Comparison of ENCODE assay signal across 19 cellular contexts in the genomic region with DNA sequence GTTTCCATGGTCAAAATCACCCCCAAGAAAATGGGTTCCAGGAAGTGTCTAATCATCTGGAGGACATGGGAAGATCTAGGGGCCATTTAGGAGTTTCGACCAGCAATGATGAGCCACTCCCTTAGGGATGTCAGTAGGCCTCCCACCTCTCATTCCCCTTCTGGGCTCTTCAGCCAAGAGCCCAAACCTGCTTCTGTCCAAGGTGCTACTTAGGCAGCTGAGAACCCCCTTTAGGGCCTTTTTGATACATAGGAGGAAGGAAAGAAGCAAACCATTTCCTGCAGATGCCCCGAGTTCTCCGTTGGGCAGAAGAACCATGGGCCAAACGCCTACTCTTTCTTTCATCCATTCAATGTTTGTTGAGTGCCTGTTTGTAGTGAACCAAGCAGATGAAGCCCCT.
A peak's percentile ranks its signal among the peaks of the same experiment; 100 is the strongest.
DNase-seq lines count a peak whose midpoint lies in the region; ATAC-seq, FAIRE-seq and TF ChIP-seq lines count a peak whose summit lies in the region.
"Had no signal": no experiment of that assay in that cellular context is flagged by ENCODE, and none has a peak within 500 bp of the region (broad histone marks: within the 10 kb centered on the region; RNA-seq: fewer than 3 reads in every experiment).

No MANE protein-coding gene starts in this region.

- TF ChIP-seq POLR2A in A549 (IDR thresholded peaks at IDR 0.05; ENCODE audit: low read length) (no peak), GM12878 (IDR thresholded peaks at IDR 0.05; ENCODE audit: low read depth, low read length) (no peak), heart left ventricle (IDR thresholded peaks at IDR 0.05) (no peak)

- TF ChIP-seq RAD21 in A549 (conservative IDR thresholded peaks at IDR 0.05 in 1 of 2, IDR thresholded peaks at IDR 0.05 in 1 of 2) (no peak), GM12878 (IDR thresholded peaks at IDR 0.05; ENCODE audit: insufficient read depth, low read depth, low read length) (no peak)

- SMC1A ChIA-PET in GM12878 (lab: Charles Lee; ENCODE audit: uncharacterized antibody, unreplicated experiment), result no interaction called here

- H3K4me1 Mint-ChIP-seq in GM23338, result peaks cover 26% of the 10 kb centered on the region
- H3K4me1 Mint-ChIP-seq: B cell; CD4-positive, CD25-positive, alpha-beta regulatory T cell had no signal

- H3K9ac ChIP-seq in GM12878 (ENCODE audit: control insufficient read depth, insufficient read depth, low read length) (no peak overlapping the region), mesendoderm (ENCODE audit: low read length) (no peak overlapping the region)
- H3K9ac ChIP-seq: BLaER1 had no signal

- no peaks in the 10 kb centered on the region for H3K27me3 Mint-ChIP-seq in GM23338 (ENCODE audit: insufficient read depth, low read depth, poor library complexity)

- H3K18ac ChIP-seq in mesendoderm (ENCODE audit: low read length), result no peak overlapping the region

- DNase-seq in A549 (ENCODE audit: low read depth in 1 of 2, low spot score in 1 of 2), result no peak
- DNase-seq in GM23338 (ENCODE audit: low spot score), result no peak
- no peak for DNase-seq in GM12878 (ENCODE audit: low read depth, low spot score)
- peak; percentile 18 for DNase-seq in mesendoderm
- DNase-seq in heart left ventricle, result no peak
- no peak for DNase-seq in T1000 (lab: John Stamatoyannopoulos, UW)
- DNase-seq: Caco-2; CD4-positive, CD25-positive, alpha-beta regulatory T cell; CD8-positive, alpha-beta T cell; DMS153; DND-41; H7; HCEC 1CT had no signal

- no TSS peak for BruUV-seq in GM12878 (replicated peaks; lab: Mats Ljungman, UMichigan)

- no peak overlapping the region for H2BK5ac ChIP-seq in mesendoderm (ENCODE audit: low read length)

- H3K27ac ChIP-seq in A549, result no peak overlapping the region
- H3K27ac ChIP-seq in GM23338 (ENCODE audit: low read depth), result no peak overlapping the region
- no peak overlapping the region for H3K27ac ChIP-seq in GM12878 (ENCODE audit: control insufficient read depth, insufficient read depth)
- H3K27ac ChIP-seq in mesendoderm (ENCODE audit: low read depth, low read length), result no peak overlapping the region
- no peak overlapping the region for H3K27ac ChIP-seq in heart left ventricle
- H3K27ac ChIP-seq: BLaER1, C4-2B had no signal

- peaks cover 25% of the 10 kb centered on the region; the same call in 1 of the 2 replicates for H3K9me2 ChIP-seq in GM23338 (ENCODE audit: insufficient read depth)

- no peak overlapping the region for H3K27ac Mint-ChIP-seq in GM23338
- H3K27ac Mint-ChIP-seq: B cell; CD4-positive, CD25-positive, alpha-beta regulatory T cell; CD8-positive, alpha-beta T cell had no signal

- POLR2A ChIA-PET in A549 (lab: Yijun Ruan, JAX) (no interaction called here), GM12878 (lab: Charles Lee) (no interaction called here)

- no peak overlapping the region for H3K23ac ChIP-seq in mesendoderm (ENCODE audit: low read length)

- WGBS in A549 (ENCODE audit: missing lambda C conversion rate), result 2% methylated on average over 4 of the region's 4 CpGs
- 10% methylated on average over 4 of the region's 4 CpGs for WGBS in GM12878 (ENCODE audit: insufficient coverage, insufficient replicate concordance, low lambda C conversion rate, missing lambda C conversion rate)
- WGBS in mesendoderm (ENCODE audit: extremely low coverage, insufficient coverage, low lambda C conversion rate), result no CpG with 5 or more reads among the region's 4 CpGs
- WGBS in heart left ventricle, 4 donors, result 69 to 81% (median 79%) methylated on average over 4 of the region's 4 CpGs

- TF ChIP-seq EP300 in A549 (IDR thresholded peaks at IDR 0.05) (no peak), GM12878 (IDR thresholded peaks at IDR 0.05; ENCODE audit: borderline replicate concordance in 1 of 2, control insufficient read depth in 1 of 2, low read depth in 2 of 2, low read length in 2 of 2) (no peak)

- no peaks in the 10 kb centered on the region; the same call in 2 of the 3 replicates for H3K9me3 Mint-ChIP-seq in GM23338
- H3K9me3 Mint-ChIP-seq: CD4-positive, CD25-positive, alpha-beta regulatory T cell; CD8-positive, alpha-beta T cell had no signal

- FAIRE-seq in A549 (lab: Jason Lieb, UNC), result no peak
- FAIRE-seq in GM12878 (lab: Jason Lieb, UNC), result no peak
- FAIRE-seq: G401.6, H1 had no signal

- TF ChIP-seq CTCF in A549 (IDR thresholded peaks at IDR 0.05) (no peak), GM23338 (conservative IDR thresholded peaks at IDR 0.05; ENCODE audit: low read depth in 2 of 2) (no peak), GM12878 (IDR thresholded peaks at IDR 0.05 in 2 of 3, conservative IDR thresholded peaks at IDR 0.05 in 1 of 3; ENCODE audit: control insufficient read depth in 2 of 3, extremely low read depth in 1 of 3, insufficient read depth in 1 of 3, low read depth in 3 of 3, low read length in 3 of 3) (no peak), heart left ventricle (IDR thresholded peaks at IDR 0.05) (no peak)

- no peaks in the 10 kb centered on the region; the same call in 2 of the 3 replicates for H3K36me3 Mint-ChIP-seq in GM23338 (ENCODE audit: low read depth)
- H3K36me3 Mint-ChIP-seq: CD4-positive, CD25-positive, alpha-beta regulatory T cell; CD8-positive, alpha-beta T cell had no signal

- intact Hi-C loops in GM12878 (cut with micrococcal nuclease; ENCODE audit: unreplicated experiment), result no loop called here
- intact Hi-C loops in heart left ventricle (cut with DNase I), result no loop called here

- H3K4me3 ChIP-seq in A549, result no peak overlapping the region
- no peak overlapping the region for H3K4me3 ChIP-seq in GM23338
- no peak overlapping the region for H3K4me3 ChIP-seq in GM12878
- no peak overlapping the region for H3K4me3 ChIP-seq in mesendoderm (ENCODE audit: low read length)
- H3K4me3 ChIP-seq in heart left ventricle, result no peak overlapping the region
- H3K4me3 ChIP-seq: BLaER1 had no signal

- no peak overlapping the region for H4K8ac ChIP-seq in mesendoderm (ENCODE audit: low read depth, low read length)

- no peaks in the 10 kb centered on the region for H3K79me1 ChIP-seq in mesendoderm (ENCODE audit: low read length)

- H3K4me3 Mint-ChIP-seq in GM23338, result no peak overlapping the region
- H3K4me3 Mint-ChIP-seq: B cell; CD4-positive, CD25-positive, alpha-beta regulatory T cell; CD8-positive, alpha-beta T cell had no signal

- RAD21 ChIA-PET in GM12878 (lab: Charles Lee; ENCODE audit: unreplicated experiment), result no interaction called here

- H2AFZ ChIP-seq in GM23338 (no peak overlapping the region), GM12878 (ENCODE audit: control insufficient read depth, low read depth, low read length) (no peak overlapping the region)

- no peak overlapping the region for H2BK15ac ChIP-seq in mesendoderm (replicated peaks; ENCODE audit: low read depth)

- H3K4me2 ChIP-seq in A549 (no peak overlapping the region), GM23338 (no peak overlapping the region), GM12878 (ENCODE audit: control insufficient read depth, insufficient read depth) (no peak overlapping the region), mesendoderm (ENCODE audit: low read length) (no peak overlapping the region)
- H3K4me2 ChIP-seq: BLaER1 had no signal

- H2AK5ac ChIP-seq in mesendoderm (ENCODE audit: low read length), result no peak overlapping the region

- ATAC-seq in A549 (no peak), GM23338 (no peak), GM12878 (no peak), heart left ventricle (no peak), GM18868 (IDR thresholded peaks at IDR 0.05; ENCODE audit: unreplicated experiment) (no peak)
- ATAC-seq: CD8-positive, alpha-beta T cell had no signal

- no peak overlapping the region for H2BK120ac ChIP-seq in mesendoderm (ENCODE audit: low read depth, low read length)

- no peak overlapping the region for H3K4ac ChIP-seq in mesendoderm (ENCODE audit: low read depth, low read length)

- H3K56ac ChIP-seq in mesendoderm (ENCODE audit: low read length), result no peak overlapping the region

- CTCF ChIA-PET in A549 (lab: Yijun Ruan, JAX), result no interaction called here
- CTCF ChIA-PET in GM12878 (lab: Yijun Ruan, JAX), result interaction anchor here (1.2 kb wide), 1 partner anchor 46 kb away, joined by 3 read pairs; no protein-coding TSS in a partner anchor

- H4K20me1 ChIP-seq in GM23338 (replicated peaks; ENCODE audit: insufficient read depth) (no peaks in the 10 kb centered on the region), GM12878 (ENCODE audit: control insufficient read depth, insufficient read depth) (no peaks in the 10 kb centered on the region)
- H4K20me1 ChIP-seq: BLaER1 had no signal

- H3K9me3 ChIP-seq in A549 (no peaks in the 10 kb centered on the region), GM12878 (replicated peaks; ENCODE audit: control insufficient read depth, insufficient read depth, low read length) (no peaks in the 10 kb centered on the region), heart left ventricle (no peaks in the 10 kb centered on the region)
- H3K9me3 ChIP-seq: BLaER1, Caco-2 had no signal

- H3K36me3 ChIP-seq in GM23338 (ENCODE audit: insufficient read depth), result no peaks in the 10 kb centered on the region
- no peaks in the 10 kb centered on the region for H3K36me3 ChIP-seq in GM12878 (ENCODE audit: control insufficient read depth in 2 of 2, insufficient read depth in 2 of 2, low read length in 1 of 2)
- H3K36me3 ChIP-seq in mesendoderm (ENCODE audit: control insufficient read depth, insufficient read depth, low read length), result no peaks in the 10 kb centered on the region
- no peaks in the 10 kb centered on the region for H3K36me3 ChIP-seq in heart left ventricle
- H3K36me3 ChIP-seq: BLaER1 had no signal

- H3F3A ChIP-seq in GM23338 (replicated peaks; ENCODE audit: low read depth), result no peaks in the 10 kb centered on the region

- H3K27me3 ChIP-seq in GM23338 (ENCODE audit: insufficient read depth), result no peaks in the 10 kb centered on the region
- H3K27me3 ChIP-seq in GM12878 (replicated peaks in 1 of 2; ENCODE audit: control insufficient read depth in 2 of 2, insufficient read depth in 2 of 2, low read length in 1 of 2), result no peaks in the 10 kb centered on the region; a peak in 1 of 4 replicates
- H3K27me3 ChIP-seq in mesendoderm (ENCODE audit: insufficient read depth, low read length, poor library complexity), result no peaks in the 10 kb centered on the region
- peaks cover 0 to 22% (median 0%) of the 10 kb centered on the region in 9 donors for H3K27me3 ChIP-seq in heart left ventricle
- H3K27me3 ChIP-seq: BLaER1 had no signal

- H3K79me2 ChIP-seq in GM23338 (replicated peaks; ENCODE audit: insufficient read depth) (no peaks in the 10 kb centered on the region), GM12878 (ENCODE audit: control insufficient read depth, insufficient read depth, low read length) (no peaks in the 10 kb centered on the region), mesendoderm (ENCODE audit: control insufficient read depth, insufficient read depth, low read length) (no peaks in the 10 kb centered on the region)

- in situ Hi-C loops in GM12878 (cut with MboI), result no loop called here

- no peak overlapping the region for H4K5ac ChIP-seq in mesendoderm (ENCODE audit: low read length)

- no peaks in the 10 kb centered on the region for H3K4me1 ChIP-seq in A549
- H3K4me1 ChIP-seq in GM23338 (ENCODE audit: insufficient read depth), result peaks cover 21% of the 10 kb centered on the region
- no peaks in the 10 kb centered on the region for H3K4me1 ChIP-seq in GM12878 (ENCODE audit: control insufficient read depth, insufficient read depth, low read length)
- peaks cover 23% of the 10 kb centered on the region for H3K4me1 ChIP-seq in mesendoderm (ENCODE audit: control insufficient read depth, low read depth, low read length)
- no peaks in the 10 kb centered on the region for H3K4me1 ChIP-seq in heart left ventricle

Comparison
In these comparisons a context has a peak if more than half of its experiments do, and no peak if none do; other contexts are left out.
1. Of the 24 proteins assayed by ChIP-seq in both GM12878 and A549: peak only in GM12878: none; only in A549: none; in both: REST; in neither: 23.